In the genomic region with DNA sequence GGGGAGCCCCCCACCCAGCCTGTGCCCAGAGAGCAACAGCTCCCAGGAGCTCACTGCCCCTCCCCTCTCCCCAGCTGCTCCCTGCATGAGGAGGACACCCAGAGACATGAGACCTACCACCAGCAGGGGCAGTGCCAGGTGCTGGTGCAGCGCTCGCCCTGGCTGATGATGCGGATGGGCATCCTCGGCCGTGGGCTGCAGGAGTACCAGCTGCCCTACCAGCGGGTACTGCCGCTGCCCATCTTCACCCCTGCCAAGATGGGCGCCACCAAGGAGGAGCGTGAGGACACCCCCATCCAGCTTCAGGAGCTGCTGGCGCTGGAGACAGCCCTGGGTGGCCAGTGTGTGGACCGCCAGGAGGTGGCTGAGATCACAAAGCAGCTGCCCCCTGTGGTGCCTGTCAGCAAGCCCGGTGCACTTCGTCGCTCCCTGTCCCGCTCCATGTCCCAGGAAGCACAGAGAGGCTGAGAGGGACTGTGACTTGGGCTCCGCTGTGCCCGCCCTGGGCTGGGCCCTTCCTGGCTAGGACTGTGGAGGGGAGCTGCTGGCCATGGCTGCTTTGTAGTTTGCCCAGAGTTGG, we compare ENCODE assay signal across 9 cellular contexts. TPM values are rescaled to one million over a fixed set of nuclear protein-coding genes. Genes with fewer than 3 reads are reported as not detected.
DNase-seq lines count a peak whose midpoint lies in the region; ATAC-seq and TF ChIP-seq lines count a peak whose summit lies in the region.
"Had no signal": no experiment of that assay in that cellular context is flagged by ENCODE, and none has a peak within 500 bp of the region (broad histone marks: within the 10 kb centered on the region; RNA-seq: fewer than 3 reads in every experiment).

No MANE protein-coding gene starts in this region.

- H3K27ac ChIP-seq in psoas muscle: peak overlapping the region; percentile 96

- DNase-seq in NCI-H1417 (lab: John Stamatoyannopoulos, UW) (peak in 2 of 3 experiments; percentile 56 to 70), NCI-H1417 treated with DMSO at 0.1 percent for 48 hours (lab: John Stamatoyannopoulos, UW) (no peak), NCI-H510A (lab: John Stamatoyannopoulos, UW) (peak; percentile 62), psoas muscle (peak; percentile 57 to 86), GM03348 (ENCODE audit: low spot score) (no peak), glomerular visceral epithelial cell (ENCODE audit: extremely low spot score) (no peak)
- DNase-seq: central memory CD4-positive, alpha-beta T cell had no signal

- TF ChIP-seq CTCF in psoas muscle (IDR thresholded peaks at IDR 0.05): peak; percentile 36

- H3K36me3 ChIP-seq in psoas muscle (ENCODE audit: insufficient read depth in 1 of 2, low read depth in 1 of 2): no peaks in the 10 kb centered on the region

- ATAC-seq in esophagus mucosa (peak; percentile 19), psoas muscle (peak; percentile 44 to 56 (median 48)), GM21515 (IDR thresholded peaks at IDR 0.05; ENCODE audit: unreplicated experiment) (no peak)

- intact Hi-C loops in psoas muscle (cut with DNase I): no loop called here

- H3K4me3 ChIP-seq in psoas muscle: peak overlapping the region; percentile 79

- H3K9me3 ChIP-seq in psoas muscle: no peaks in the 10 kb centered on the region

- 15 to 22% (median 19%) methylated on average over 17 of the region's 17 CpGs for WGBS in psoas muscle, 3 donors

- H3K4me1 ChIP-seq in psoas muscle: peaks cover 56% of the 10 kb centered on the region

- H3K27me3 ChIP-seq in psoas muscle (ENCODE audit: insufficient read depth in 3 of 3, low read length in 2 of 3): no peaks in the 10 kb centered on the region

RNA-seq across cellular contexts. Expression of a gene that starts 0.6 kb away (rescaled TPM):
- total RNA-seq in esophagus mucosa: 0.40 TPM
- 1,000 to 10,000 TPM; 3,389 to 5,818 (median 3,842) TPM for total RNA-seq in psoas muscle
- polyA plus RNA-seq in psoas muscle: 1,000 to 10,000 TPM; 2,116 to 7,047 (median 2,671) TPM

RNA-seq across cellular contexts. Expression of a gene that starts 2.5 kb away (rescaled TPM):
- 1.1 TPM for total RNA-seq in esophagus mucosa
- total RNA-seq in psoas muscle: 10 to 100 TPM in 2 of 4 donors, 1 to 10 TPM in 2; 5.9 to 15.3 (median 11.8) TPM
- 10 to 100 TPM in 1 of 3 donors, 1 to 10 TPM in 2; 6.0 to 13.0 (median 6.8) TPM for polyA plus RNA-seq in psoas muscle

RNA-seq across cellular contexts. Expression of a gene that starts 22.1 kb away (rescaled TPM):
- total RNA-seq in esophagus mucosa (22.4 TPM), psoas muscle (1 to 10 TPM; 4.5 to 7.9 (median 6.7) TPM)
- polyA plus RNA-seq in psoas muscle: 1 to 10 TPM; 1.4 to 4.2 (median 3.3) TPM

RNA-seq across cellular contexts. Expression of a gene that starts 28.8 kb away (rescaled TPM):
- total RNA-seq in esophagus mucosa (28.0 TPM), psoas muscle (10 to 100 TPM; 22.5 to 32.6 (median 26.1) TPM)
- polyA plus RNA-seq in psoas muscle: 10 to 100 TPM; 33.0 to 62.8 (median 47.9) TPM

RNA-seq across cellular contexts. Expression of a gene that starts 34.1 kb away (rescaled TPM):
- total RNA-seq in esophagus mucosa: 118 TPM
- 10 to 100 TPM; 20.4 to 24.9 (median 21.1) TPM for total RNA-seq in psoas muscle
- 10 to 100 TPM in 1 of 3 donors, 1 to 10 TPM in 2; 4.0 to 11.1 (median 9.2) TPM for polyA plus RNA-seq in psoas muscle

Comparison
In these comparisons a context has a peak if more than half of its experiments do, and no peak if none do; other contexts are left out.
1. DNase-seq: peak in NCI-H1417 (2 of 3), NCI-H510A (single experiment) and psoas muscle (2 of 2); none in NCI-H1417 treated with DMSO at 0.1 percent for 48 hours (single experiment), GM03348 (single experiment) and glomerular visceral epithelial cell (single experiment).
2. RNA of a gene that starts 0.6 kb away (total RNA-seq): 3,389 to 5,818 TPM in psoas muscle; 0.40 TPM in esophagus mucosa (single experiment); every median in the first group is over 1,000 times any median in the second.